In genomic region chr11:63785823-63786222, GRCh38 we compare ENCODE assay signal across 35 cellular contexts.
"Had no signal": no experiment of that assay in that cellular context is flagged by ENCODE, and none has a peak within 500 bp of the region (broad histone marks: within the 10 kb centered on the region; RNA-seq: fewer than 3 reads in every experiment).

No MANE protein-coding gene starts in this region.

- DNase-seq: Karpas-422, Kasumi-1, MG63, MM.1S, MV-4-11, NCI-H1048, NCI-H1092, NCI-H1092 treated with DMSO at 0.1 percent for 48 hours, NCI-H1105, NCI-H1105 treated with DMSO at 0.1 percent for 48 hours, NCI-H1417, NCI-H1417 treated with DMSO at 0.1 percent for 48 hours, NCI-H1436, NCI-H1436 treated with DMSO at 0.1 percent for 48 hours, NCI-H146, NCI-H1694, NCI-H1694 treated with DMSO at 0.1 percent for 48 hours, NCI-H187, NCI-H187 treated with DMSO at 0.1 percent for 48 hours, NCI-H1930, NCI-H2029, NCI-H2029 treated with DMSO at 0.1 percent for 48 hours, NCI-H2081, NCI-H2081 treated with DMSO at 0.1 percent for 48 hours, NCI-H2107, NCI-H2171, NCI-H2171 treated with DMSO at 0.1 percent for 48 hours, NCI-H2227 treated with DMSO at 0.1 percent for 48 hours, NCI-H226, NCI-H345, NCI-H446, NCI-H446 treated with DMSO at 0.1 percent for 48 hours, NCI-H510A, NCI-H510A treated with DMSO at 0.1 percent for 48 hours, NCI-H524 had no signal

- H3K36me3 ChIP-seq: MG63 had no signal

- H3K9me3 ChIP-seq: MG63 had no signal

- H3K27me3 ChIP-seq: MG63 had no signal

- H3K4me3 ChIP-seq: MG63 had no signal
